In genomic region chr7:5526190-5527037, GRCh38 we compare ENCODE assay signal across 8 cellular contexts. TPM values are rescaled to one million over a fixed set of nuclear protein-coding genes. Genes with fewer than 3 reads are reported as not detected.
DNase-seq lines count a peak whose midpoint lies in the region; TF ChIP-seq lines count a peak whose summit lies in the region.

No MANE protein-coding gene starts in this region.

- H3K4me1 ChIP-seq in stomach smooth muscle (ENCODE audit: control insufficient read depth, insufficient read depth, low read length): peaks cover 28% of the 10 kb centered on the region

- H3K4me3 ChIP-seq in SK-N-MC: no peak overlapping the region
- H3K4me3 ChIP-seq in cardiac fibroblast (replicated peaks in 1 of 2; ENCODE audit: low read depth in 2 of 2, low read length in 2 of 2): peak overlapping the region; percentile 75 to 78
- no peak overlapping the region for H3K4me3 ChIP-seq in lower leg skin (ENCODE audit: low read depth, poor library complexity, severe bottlenecking)
- peak overlapping the region; percentile 100 for H3K4me3 ChIP-seq in stomach smooth muscle (ENCODE audit: low read length in 2 of 2)

- no peaks in the 10 kb centered on the region for H3K27me3 ChIP-seq in stomach smooth muscle (ENCODE audit: control insufficient read depth in 1 of 2, insufficient read depth in 2 of 2, low read length in 2 of 2)

- H3K9ac ChIP-seq in SK-N-MC (ENCODE audit: insufficient read length) (no peak overlapping the region), stomach smooth muscle (ENCODE audit: low read length in 2 of 2) (peak overlapping the region; percentile 94 to 100)

- intact Hi-C loops in lower leg skin (cut with DNase I; ENCODE audit: low total_unique reads): no loop called here

- H3K36me3 ChIP-seq in SK-N-MC (ENCODE audit: insufficient read depth, low read length) (peaks cover 50% of the 10 kb centered on the region), stomach smooth muscle (ENCODE audit: control insufficient read depth in 2 of 2, insufficient read depth in 2 of 2, low read length in 2 of 2) (peaks cover 38% of the 10 kb centered on the region in 2 donors)

- TF ChIP-seq POLR2A in lower leg skin (IDR thresholded peaks at IDR 0.05): no peak

- peak overlapping the region; percentile 100 for H3K27ac ChIP-seq in SK-N-MC
- H3K27ac ChIP-seq in stomach smooth muscle (ENCODE audit: low read length): peak overlapping the region; percentile 100

- DNase-seq in activated T-cell treated with anti-CD3 and anti-CD28 coated beads for 1 hour (ENCODE audit: low read depth) (peak; percentile 48), activated T-cell treated with anti-CD3 and anti-CD28 coated beads for 4 hours (no peak), SK-N-MC (ENCODE audit: low read depth, low spot score) (no peak), cardiac fibroblast (ENCODE audit: low read depth in 2 of 2) (peak; percentile 57 to 66), lower leg skin (ENCODE audit: low spot score in 2 of 2) (peak; percentile 50 to 90), NCI-H2081 (lab: John Stamatoyannopoulos, UW) (no peak), hepatic stellate cell (ENCODE audit: low spot score) (no peak)

- WGBS in lower leg skin, 2 donors: 56 to 67% methylated on average over 7 to 9 of the region's 9 CpGs

- H3K9me3 ChIP-seq in SK-N-MC (ENCODE audit: low read depth, low read length) (no peaks in the 10 kb centered on the region), stomach smooth muscle (ENCODE audit: control insufficient read depth in 2 of 2, low read length in 2 of 2) (no peaks in the 10 kb centered on the region)

- TF ChIP-seq CTCF in cardiac fibroblast (IDR thresholded peaks at IDR 0.05; ENCODE audit: low read depth, low read length): no peak
- TF ChIP-seq CTCF in lower leg skin (IDR thresholded peaks at IDR 0.05): no peak

RNA-seq across cellular contexts. Expression of gene ACTB, which starts 4.0 kb away (rescaled TPM):
- total RNA-seq in lower leg skin: 1,000 to 10,000 TPM; 1,489 to 2,016 (median 1,611) TPM

RNA-seq across cellular contexts. Expression of gene FBXL18, which starts 12.8 kb away (rescaled TPM):
- total RNA-seq in lower leg skin: 10 to 100 TPM in 2 of 4 donors, 1 to 10 TPM in 2; 9.9 to 15.6 (median 11.0) TPM

Comparison
In these comparisons a context has a peak if more than half of its experiments do, and no peak if none do; other contexts are left out.
1. DNase-seq: peak in activated T-cell treated with anti-CD3 and anti-CD28 coated beads for 1 hour (single experiment), cardiac fibroblast (2 of 2) and lower leg skin (2 of 2); none in activated T-cell treated with anti-CD3 and anti-CD28 coated beads for 4 hours (single experiment), SK-N-MC (single experiment), NCI-H2081 (0 of 2) and hepatic stellate cell (single experiment).
2. H3K4me3 ChIP-seq: peak in cardiac fibroblast (2 of 2) and stomach smooth muscle (2 of 2); none in SK-N-MC (single experiment) and lower leg skin (single experiment).